Comparison of ENCODE assay signal across 25 cellular contexts in the genomic region with DNA sequence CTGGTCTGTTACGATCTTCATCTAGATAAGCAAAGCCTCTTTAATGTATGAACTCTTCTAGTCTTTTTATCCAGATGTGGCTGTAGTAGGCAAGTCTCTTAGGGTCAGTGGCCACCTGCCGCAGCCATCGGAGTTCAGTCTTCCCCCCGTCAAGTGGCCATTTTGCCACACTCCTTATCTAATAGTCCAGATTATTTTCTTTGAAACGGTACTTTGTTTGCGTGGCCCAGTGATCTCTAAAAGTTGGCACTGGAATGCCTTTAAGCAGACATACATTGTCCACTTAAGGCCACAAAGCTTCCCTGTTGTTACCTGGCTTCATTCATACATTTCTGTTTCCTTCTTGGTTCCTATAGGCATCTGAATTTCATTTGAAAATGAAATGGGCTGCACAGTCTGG.
"Had no signal": no experiment of that assay in that cellular context is flagged by ENCODE, and none has a peak within 500 bp of the region (broad histone marks: within the 10 kb centered on the region; RNA-seq: fewer than 3 reads in every experiment).

No MANE protein-coding gene starts in this region.

- ATAC-seq: body of pancreas had no signal

- H3K27ac ChIP-seq: adrenal gland, body of pancreas, Peyer's patch, RWPE1, SJSA1 had no signal

- H3K27me3 ChIP-seq: adrenal gland, body of pancreas, Peyer's patch, SJSA1 had no signal

- H3K4me3 ChIP-seq: adrenal gland, body of pancreas, Peyer's patch, SJSA1 had no signal

- H3K9me3 ChIP-seq: adrenal gland, body of pancreas, Peyer's patch, SJSA1 had no signal

- DNase-seq: activated B cell treated with CpG ODN at 0.5 μM for 24 hours; activated CD4-positive, alpha-beta T cell treated with anti-CD3 and anti-CD28 coated beads for 1 hour; activated CD4-positive, alpha-beta T cell treated with anti-CD3 and anti-CD28 coated beads, Interleukin-2, amount 10 ng/mL, durations not matched to agents 24 days and 14 days; activated CD4-positive, alpha-beta T cell treated with anti-CD3 and anti-CD28 coated beads, Interleukin-2, amount 50 U/mL, for 48 hours; activated gamma-delta T cell treated with Interleukin-2 at 50 U/mL for 16 hours; activated naive CD4-positive, alpha-beta T cell treated with anti-CD3 and anti-CD28 coated beads, Interleukin-2, amount 50 U/mL, for 16 hours; activated naive CD8-positive, alpha-beta T cell treated with anti-CD3 and anti-CD28 coated beads, Interleukin-2, amount 10 ng/mL, durations not matched to agents 7 days and 5 days; activated T-cell treated with anti-CD3 and anti-CD28 coated beads for 4 hours; activated T-cell treated with anti-CD3 and anti-CD28 coated beads, Interleukin-2, amount 50 U/mL, for 48 hours; adrenal gland; anterior cingulate cortex; body of pancreas; Kasumi-1; KBM-7; NCI-H1105 treated with DMSO at 0.1 percent for 48 hours; NCI-H1436 treated with DMSO at 0.1 percent for 48 hours; NCI-H187; NCI-H2081; NCI-H524; Peyer's patch; SHP77; T-helper 2 cell; T1000 had no signal
